Comparison of ENCODE assay signal across 19 cellular contexts in genomic region chr16:84557504-84557903, GRCh38. TPM values are rescaled to one million over a fixed set of nuclear protein-coding genes. Genes with fewer than 3 reads are reported as not detected.
A peak's percentile ranks its signal among the peaks of the same experiment; 100 is the strongest.
DNase-seq lines count a peak whose midpoint lies in the region; ATAC-seq and TF ChIP-seq lines count a peak whose summit lies in the region.
"Had no signal": no experiment of that assay in that cellular context is flagged by ENCODE, and none has a peak within 500 bp of the region (broad histone marks: within the 10 kb centered on the region; RNA-seq: fewer than 3 reads in every experiment).

No MANE protein-coding gene starts in this region.

- no peak for DNase-seq in activated CD4-positive, alpha-beta memory T cell treated with anti-CD3 and anti-CD28 coated beads, Interleukin-2, amount 10 ng/mL, durations not matched to agents 7 days and 5 days
- no peak for DNase-seq in activated CD4-positive, alpha-beta memory T cell treated with anti-CD3 and anti-CD28 coated beads for 36 hours
- DNase-seq in HT1080 (ENCODE audit: low read depth) = peak; percentile 18
- peak; percentile 68 for DNase-seq in astrocyte of the cerebellum (ENCODE audit: low read depth)
- peak; percentile 68 for DNase-seq in spleen
- no peak for DNase-seq in left lobe of liver (ENCODE audit: low spot score)
- no peak for DNase-seq in NCI-H1436 treated with DMSO at 0.1 percent for 48 hours (lab: John Stamatoyannopoulos, UW)
- DNase-seq in activated CD4-positive, alpha-beta T cell treated with anti-CD3 and anti-CD28 coated beads, Interleukin-2, amount 10 ng/mL, durations not matched to agents 24 days and 14 days = no peak
- DNase-seq: DND-41, GF-D8, GOT3, MM.1S, NCI-H2029 treated with DMSO at 0.1 percent for 48 hours, NCI-H2227 treated with DMSO at 0.1 percent for 48 hours, NCI-H526, Peyer's patch, Right ventricle myocardium superior, SK-N-SH had no signal

- CTCF ChIA-PET in activated CD4-positive, alpha-beta memory T cell treated with anti-CD3 and anti-CD28 coated beads, Interleukin-2, amount 10 ng/mL, durations not matched to agents 7 days and 5 days (lab: Charles Lee) = interaction anchor here (0.6 kb wide), 1 partner anchor 46 kb away, joined by 4 read pairs; no protein-coding TSS in a partner anchor
- CTCF ChIA-PET in activated CD4-positive, alpha-beta memory T cell treated with anti-CD3 and anti-CD28 coated beads for 36 hours (lab: Charles Lee) = no interaction called here

- TF ChIP-seq POLR2A in spleen (IDR thresholded peaks at IDR 0.05) = no peak

- intact Hi-C loops in activated CD4-positive, alpha-beta memory T cell treated with anti-CD3 and anti-CD28 coated beads for 36 hours (cut with micrococcal nuclease) = no loop called here
- intact Hi-C loops in spleen (cut with DNase I; ENCODE audit: low total_unique reads) = loop anchor here (10.0 kb wide), 1 partner anchor 57 kb away; the partner anchor contains the start of gene COTL1
- intact Hi-C loops in activated CD4-positive, alpha-beta T cell treated with anti-CD3 and anti-CD28 coated beads, Interleukin-2, amount 10 ng/mL, durations not matched to agents 24 days and 14 days (cut with micrococcal nuclease) = no loop called here

- H3K27ac ChIP-seq in spleen = no peak overlapping the region
- H3K27ac ChIP-seq: KMS-11, Peyer's patch had no signal

- no peak overlapping the region for H3K4me3 Mint-ChIP-seq in activated CD4-positive, alpha-beta memory T cell treated with anti-CD3 and anti-CD28 coated beads, Interleukin-2, amount 10 ng/mL, durations not matched to agents 7 days and 5 days
- no peak overlapping the region for H3K4me3 Mint-ChIP-seq in activated CD4-positive, alpha-beta memory T cell treated with anti-CD3 and anti-CD28 coated beads for 36 hours
- no peak overlapping the region for H3K4me3 Mint-ChIP-seq in activated CD4-positive, alpha-beta T cell treated with anti-CD3 and anti-CD28 coated beads, Interleukin-2, amount 10 ng/mL, durations not matched to agents 24 days and 14 days

- TF ChIP-seq CTCF in astrocyte of the cerebellum (IDR thresholded peaks at IDR 0.05; ENCODE audit: low read depth, low read length, missing control alignments) (no peak), spleen (IDR thresholded peaks at IDR 0.05 in 8 of 11, conservative IDR thresholded peaks at IDR 0.05 in 3 of 11) (no peak)

- H3K9me3 ChIP-seq in spleen = no peaks in the 10 kb centered on the region
- H3K9me3 ChIP-seq: Peyer's patch, SK-N-SH had no signal

- no peaks in the 10 kb centered on the region for H3K27me3 Mint-ChIP-seq in activated CD4-positive, alpha-beta memory T cell treated with anti-CD3 and anti-CD28 coated beads, Interleukin-2, amount 10 ng/mL, durations not matched to agents 7 days and 5 days
- H3K27me3 Mint-ChIP-seq in activated CD4-positive, alpha-beta memory T cell treated with anti-CD3 and anti-CD28 coated beads for 36 hours = no peaks in the 10 kb centered on the region
- no peaks in the 10 kb centered on the region for H3K27me3 Mint-ChIP-seq in activated CD4-positive, alpha-beta T cell treated with anti-CD3 and anti-CD28 coated beads, Interleukin-2, amount 10 ng/mL, durations not matched to agents 24 days and 14 days

- peaks cover 0 to 15% (median 0%) of the 10 kb centered on the region in 6 donors for H3K36me3 ChIP-seq in spleen
- H3K36me3 ChIP-seq: Peyer's patch had no signal

- no peaks in the 10 kb centered on the region for H3K9me3 Mint-ChIP-seq in activated CD4-positive, alpha-beta memory T cell treated with anti-CD3 and anti-CD28 coated beads, Interleukin-2, amount 10 ng/mL, durations not matched to agents 7 days and 5 days
- H3K9me3 Mint-ChIP-seq in activated CD4-positive, alpha-beta memory T cell treated with anti-CD3 and anti-CD28 coated beads for 36 hours = no peaks in the 10 kb centered on the region
- no peaks in the 10 kb centered on the region for H3K9me3 Mint-ChIP-seq in activated CD4-positive, alpha-beta T cell treated with anti-CD3 and anti-CD28 coated beads, Interleukin-2, amount 10 ng/mL, durations not matched to agents 24 days and 14 days

- H3K4me1 Mint-ChIP-seq in activated CD4-positive, alpha-beta memory T cell treated with anti-CD3 and anti-CD28 coated beads, Interleukin-2, amount 10 ng/mL, durations not matched to agents 7 days and 5 days = peaks cover 34% of the 10 kb centered on the region
- peaks cover 30% of the 10 kb centered on the region for H3K4me1 Mint-ChIP-seq in activated CD4-positive, alpha-beta memory T cell treated with anti-CD3 and anti-CD28 coated beads for 36 hours (ENCODE audit: low read depth)
- H3K4me1 Mint-ChIP-seq in activated CD4-positive, alpha-beta T cell treated with anti-CD3 and anti-CD28 coated beads, Interleukin-2, amount 10 ng/mL, durations not matched to agents 24 days and 14 days = peaks cover 30% of the 10 kb centered on the region

- peaks cover 28% of the 10 kb centered on the region for H3K36me3 Mint-ChIP-seq in activated CD4-positive, alpha-beta memory T cell treated with anti-CD3 and anti-CD28 coated beads, Interleukin-2, amount 10 ng/mL, durations not matched to agents 7 days and 5 days (ENCODE audit: low read depth)
- peaks cover 1% of the 10 kb centered on the region for H3K36me3 Mint-ChIP-seq in activated CD4-positive, alpha-beta memory T cell treated with anti-CD3 and anti-CD28 coated beads for 36 hours
- H3K36me3 Mint-ChIP-seq in activated CD4-positive, alpha-beta T cell treated with anti-CD3 and anti-CD28 coated beads, Interleukin-2, amount 10 ng/mL, durations not matched to agents 24 days and 14 days (ENCODE audit: low read depth) = peaks cover 3% of the 10 kb centered on the region

- H3K4me3 ChIP-seq in astrocyte of the cerebellum (ENCODE audit: low read depth, low read length) (no peak overlapping the region), spleen (no peak overlapping the region)
- H3K4me3 ChIP-seq: Peyer's patch had no signal

- no peaks in the 10 kb centered on the region for H3K27me3 ChIP-seq in spleen (replicated peaks in 1 of 7)
- H3K27me3 ChIP-seq: Peyer's patch had no signal

- in situ Hi-C loops in astrocyte of the cerebellum (cut with HindIII; ENCODE audit: low sequenced_read_pairs) = no loop called here

- ATAC-seq in left lobe of liver = no peak

- H3K4me1 ChIP-seq in spleen = peaks cover 10 to 64% (median 39%) of the 10 kb centered on the region in 6 donors

- POLR2A ChIA-PET in activated CD4-positive, alpha-beta memory T cell treated with anti-CD3 and anti-CD28 coated beads, Interleukin-2, amount 10 ng/mL, durations not matched to agents 7 days and 5 days (lab: Charles Lee) = interaction anchor here (0.8 to 2.1 kb wide), 2 partner anchors 38 to 43 kb away, joined by 3 to 6 read pairs; no protein-coding TSS in a partner anchor
- POLR2A ChIA-PET in activated CD4-positive, alpha-beta memory T cell treated with anti-CD3 and anti-CD28 coated beads for 36 hours (lab: Charles Lee) = no interaction called here

- 75 to 86% (median 78%) methylated on average over 6 of the region's 6 CpGs for WGBS in spleen, 5 donors

- peak overlapping the region; percentile 2 for H3K27ac Mint-ChIP-seq in activated CD4-positive, alpha-beta memory T cell treated with anti-CD3 and anti-CD28 coated beads, Interleukin-2, amount 10 ng/mL, durations not matched to agents 7 days and 5 days
- H3K27ac Mint-ChIP-seq in activated CD4-positive, alpha-beta memory T cell treated with anti-CD3 and anti-CD28 coated beads for 36 hours = no peak overlapping the region
- H3K27ac Mint-ChIP-seq in activated CD4-positive, alpha-beta T cell treated with anti-CD3 and anti-CD28 coated beads, Interleukin-2, amount 10 ng/mL, durations not matched to agents 24 days and 14 days = no peak overlapping the region

RNA-seq across cellular contexts. Expression of gene MEAK7, which starts 53.0 kb away (rescaled TPM):
- 10 to 100 TPM; 27.7 to 33.4 TPM for total RNA-seq in activated CD4-positive, alpha-beta memory T cell treated with anti-CD3 and anti-CD28 coated beads, Interleukin-2, amount 10 ng/mL, durations not matched to agents 7 days and 5 days
- 10 to 100 TPM; 12.9 to 13.6 TPM for total RNA-seq in activated CD4-positive, alpha-beta memory T cell treated with anti-CD3 and anti-CD28 coated beads for 36 hours
- total RNA-seq in HT1080 (2014; rRNA removed; shearing (Covaris generic)) = 15.6 and 27.8 TPM in 2 replicates
- 23.7 and 27.5 TPM in 2 replicates for polyA plus RNA-seq in HT1080 (2015; cell fraction: cytosol; rRNA removed)
- polyA plus RNA-seq in HT1080 (2015; cell fraction: nucleus; rRNA removed) = 57.0 and 63.1 TPM in 2 replicates
- total RNA-seq in spleen (10 to 100 TPM in 5 of 7 donors, 1 to 10 TPM in 2; 9.4 to 14.9 (median 11.1) TPM), left lobe of liver (2.9 TPM)
- 1 to 10 TPM; 1.5 to 2.7 (median 1.5) TPM for polyA plus RNA-seq in spleen
- total RNA-seq in activated CD4-positive, alpha-beta T cell treated with anti-CD3 and anti-CD28 coated beads, Interleukin-2, amount 10 ng/mL, durations not matched to agents 24 days and 14 days = 11.7 and 12.5 TPM in 2 replicates

Comparison
In these comparisons a context has a peak if more than half of its experiments do, and no peak if none do; other contexts are left out.
1. DNase-seq: peak in HT1080 (single experiment), astrocyte of the cerebellum (single experiment) and spleen (single experiment); none in activated CD4-positive, alpha-beta memory T cell treated with anti-CD3 and anti-CD28 coated beads, Interleukin-2, amount 10 ng/mL, durations not matched to agents 7 days and 5 days (single experiment), activated CD4-positive, alpha-beta memory T cell treated with anti-CD3 and anti-CD28 coated beads for 36 hours (single experiment), left lobe of liver (single experiment), NCI-H1436 treated with DMSO at 0.1 percent for 48 hours (single experiment) and activated CD4-positive, alpha-beta T cell treated with anti-CD3 and anti-CD28 coated beads, Interleukin-2, amount 10 ng/mL, durations not matched to agents 24 days and 14 days (single experiment).